8 cellular contexts compared by ENCODE assay signal in the genomic region with DNA sequence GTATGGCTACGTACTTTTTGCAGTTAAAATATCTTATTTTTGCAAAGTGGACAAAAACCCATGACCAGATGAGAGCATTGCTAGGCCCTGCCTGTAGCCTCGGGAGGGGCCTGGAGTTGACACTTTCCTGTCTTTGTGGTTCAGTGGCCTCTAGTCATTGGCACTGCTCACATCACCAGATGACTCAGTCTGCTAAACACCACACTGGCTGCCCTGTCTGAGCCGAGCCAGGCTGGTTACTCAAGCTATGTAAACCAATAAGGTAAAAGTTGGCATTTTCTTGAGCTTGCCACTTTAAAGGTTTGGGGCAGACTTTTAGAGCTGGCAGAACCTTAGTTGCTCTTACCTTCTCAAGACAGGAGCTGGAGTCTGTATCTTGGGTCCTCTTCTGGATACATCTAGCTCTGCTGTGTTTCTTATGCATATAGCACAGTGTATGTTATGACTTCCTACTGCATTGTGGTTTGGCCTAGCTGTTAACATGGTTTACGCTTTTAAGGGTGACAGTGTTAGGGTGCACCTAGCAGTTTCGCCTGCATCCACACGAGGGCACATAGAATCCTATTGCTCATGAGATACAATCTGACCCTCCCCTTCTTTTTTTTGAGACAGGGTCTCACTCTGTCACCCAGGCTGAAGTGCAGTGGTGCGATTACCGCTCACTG.
DNase-seq lines count a peak whose midpoint lies in the region; ATAC-seq and TF ChIP-seq lines count a peak whose summit lies in the region.

No MANE protein-coding gene starts in this region.

- no peaks in the 10 kb centered on the region for H3K27me3 Mint-ChIP-seq in activated T-helper 17 cell treated with anti-CD3 and anti-CD28 coated beads, Interleukin-2, amount 50 U/mL, for 72 hours

- peak overlapping the region; percentile 38 for H3K4me3 Mint-ChIP-seq in activated T-helper 17 cell treated with anti-CD3 and anti-CD28 coated beads, Interleukin-2, amount 50 U/mL, for 72 hours

- TF ChIP-seq POLR2A in NB4 (IDR thresholded peaks at IDR 0.05; ENCODE audit: extremely low read depth, insufficient read length): no peak

- H3K4me3 ChIP-seq in NB4 (ENCODE audit: low read depth, low read length): peak overlapping the region; percentile 26

- no peaks in the 10 kb centered on the region for H3K9me3 Mint-ChIP-seq in activated T-helper 17 cell treated with anti-CD3 and anti-CD28 coated beads, Interleukin-2, amount 50 U/mL, for 72 hours

- TF ChIP-seq CTCF in NB4 (IDR thresholded peaks at IDR 0.05; ENCODE audit: low read depth, low read length): peak; percentile 38

- DNase-seq in DMS 273 (lab: John Stamatoyannopoulos, UW; ENCODE audit: unreplicated experiment) (peak; percentile 12), DMS 273 treated with DMSO at 0.1 percent for 48 hours (lab: John Stamatoyannopoulos, UW) (no peak), NB4 (ENCODE audit: low read depth) (peak; percentile 87), iris pigment epithelial cell (ENCODE audit: low read depth) (peak; percentile 88), NCI-H1436 treated with DMSO at 0.1 percent for 48 hours (lab: John Stamatoyannopoulos, UW) (no peak)
- peak; percentile 44 for DNase-seq in stimulated activated naive CD8-positive, alpha-beta T cell treated with anti-CD3 and anti-CD28 coated beads, Interleukin-15, Interleukin-2, amounts not matched to agents 100 U/mL and 50 U/mL, for 24 hours

- ATAC-seq in HG02610 (IDR thresholded peaks at IDR 0.05; ENCODE audit: unreplicated experiment): peak; percentile 87
- peak; percentile 96 for ATAC-seq in activated T-helper 17 cell treated with anti-CD3 and anti-CD28 coated beads, Interleukin-2, amount 50 U/mL, for 72 hours (replicated peaks)
- ATAC-seq in stimulated activated naive CD8-positive, alpha-beta T cell treated with anti-CD3 and anti-CD28 coated beads, Interleukin-15, Interleukin-2, amounts not matched to agents 100 U/mL and 50 U/mL, for 24 hours: peak; percentile 99

- peak overlapping the region; percentile 80 for H3K27ac Mint-ChIP-seq in activated T-helper 17 cell treated with anti-CD3 and anti-CD28 coated beads, Interleukin-2, amount 50 U/mL, for 72 hours

- H3K4me1 Mint-ChIP-seq in activated T-helper 17 cell treated with anti-CD3 and anti-CD28 coated beads, Interleukin-2, amount 50 U/mL, for 72 hours: no peaks in the 10 kb centered on the region

- no peaks in the 10 kb centered on the region for H3K36me3 Mint-ChIP-seq in activated T-helper 17 cell treated with anti-CD3 and anti-CD28 coated beads, Interleukin-2, amount 50 U/mL, for 72 hours (ENCODE audit: low read depth)

Comparison
In these comparisons a context has a peak if more than half of its experiments do, and no peak if none do; other contexts are left out.
1. DNase-seq: peak in DMS 273 (single experiment), NB4 (single experiment), iris pigment epithelial cell (single experiment) and stimulated activated naive CD8-positive, alpha-beta T cell treated with anti-CD3 and anti-CD28 coated beads, Interleukin-15, Interleukin-2, amounts not matched to agents 100 U/mL and 50 U/mL, for 24 hours (single experiment); none in DMS 273 treated with DMSO at 0.1 percent for 48 hours (single experiment) and NCI-H1436 treated with DMSO at 0.1 percent for 48 hours (single experiment).
2. Peak in every context shown above with its lines, with median percentiles within 50 percentile points of each other: ATAC-seq.